In the genomic region with DNA sequence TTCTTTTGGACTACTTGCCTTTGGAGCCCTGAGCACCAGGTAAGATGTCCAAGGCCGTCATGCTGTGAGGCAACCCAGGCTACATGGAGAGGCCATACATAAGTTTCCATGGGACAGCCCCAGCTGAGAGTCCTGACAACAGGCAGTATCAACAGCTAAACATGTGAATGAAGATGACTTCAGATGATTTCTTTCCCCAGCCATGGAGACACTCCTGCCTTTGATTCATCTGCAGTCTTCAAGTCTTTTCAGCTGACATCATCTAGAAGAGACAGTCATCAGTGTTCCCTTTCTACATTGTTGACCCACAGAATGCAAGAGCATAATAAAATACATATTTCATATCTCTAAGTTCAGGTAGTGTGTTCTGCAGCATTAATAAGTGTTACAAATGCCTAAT, we compare ENCODE assay signal across 23 cellular contexts.
"Had no signal": no experiment of that assay in that cellular context is flagged by ENCODE, and none has a peak within 500 bp of the region (broad histone marks: within the 10 kb centered on the region; RNA-seq: fewer than 3 reads in every experiment).

No MANE protein-coding gene starts in this region.

- H3K4me1 Mint-ChIP-seq: endodermal cell; immature natural killer cell; stimulated activated naive B cell treated with anti-CD40 and anti-IgM and Interleukin-4, amounts not matched to agents 10 μg/mL and 1 μg/mL and 100 μg/mL, for 72 hours; stimulated activated naive CD8-positive, alpha-beta T cell treated with anti-CD3 and anti-CD28 coated beads, Interleukin-15, amount 100 ng/mL, for 72 hours had no signal

- H3K36me3 Mint-ChIP-seq: immature natural killer cell; stimulated activated naive B cell treated with anti-CD40 and anti-IgM and Interleukin-4, amounts not matched to agents 10 μg/mL and 1 μg/mL and 100 μg/mL, for 72 hours had no signal

- H2AFZ ChIP-seq: parathyroid adenoma had no signal

- H3K27me3 Mint-ChIP-seq: stimulated activated naive B cell treated with anti-CD40 and anti-IgM and Interleukin-4, amounts not matched to agents 10 μg/mL and 1 μg/mL and 100 μg/mL, for 72 hours; stimulated activated naive CD8-positive, alpha-beta T cell treated with anti-CD3 and anti-CD28 coated beads, Interleukin-15, amount 100 ng/mL, for 72 hours had no signal

- H3K4me3 Mint-ChIP-seq: endodermal cell; immature natural killer cell; natural killer cell treated with Interleukin-12 subunit alpha and Interleukin-12 subunit beta and Interleukin-15 and Interleukin-18, amount 100 ng/mL, for 72 hours; stimulated activated naive B cell treated with anti-CD40 and anti-IgM and Interleukin-4, amounts not matched to agents 10 μg/mL and 1 μg/mL and 100 μg/mL, for 72 hours; stimulated activated naive CD8-positive, alpha-beta T cell treated with anti-CD3 and anti-CD28 coated beads, Interleukin-15, amount 100 ng/mL, for 72 hours had no signal

- H3K36me3 ChIP-seq: gastroesophageal sphincter, left ventricle myocardium inferior, lower lobe of right lung, right lobe of liver, thoracic aorta, transverse colon had no signal

- H3K27ac Mint-ChIP-seq: endodermal cell; immature natural killer cell; natural killer cell treated with Interleukin-12 subunit alpha and Interleukin-12 subunit beta and Interleukin-15 and Interleukin-18, amount 100 ng/mL, for 72 hours; stimulated activated naive B cell treated with anti-CD40 and anti-IgM and Interleukin-4, amounts not matched to agents 10 μg/mL and 1 μg/mL and 100 μg/mL, for 72 hours; stimulated activated naive CD8-positive, alpha-beta T cell treated with anti-CD3 and anti-CD28 coated beads, Interleukin-15, amount 100 ng/mL, for 72 hours had no signal

- H3K9ac ChIP-seq: parathyroid adenoma had no signal

- ATAC-seq: gastroesophageal sphincter; left cardiac atrium; lower lobe of right lung; natural killer cell treated with Interleukin-12 subunit alpha and Interleukin-12 subunit beta and Interleukin-15 and Interleukin-18, amount 100 ng/mL, for 72 hours; psoas muscle; right lobe of liver; stimulated activated naive B cell treated with anti-CD40 and anti-IgM and Interleukin-4, amounts not matched to agents 10 μg/mL and 1 μg/mL and 100 μg/mL, for 72 hours; stimulated activated naive CD8-positive, alpha-beta T cell treated with anti-CD3 and anti-CD28 coated beads, Interleukin-15, amount 100 ng/mL, for 72 hours had no signal

- H3K27ac ChIP-seq: coronary artery, gastroesophageal sphincter, left ventricle myocardium inferior, lower lobe of right lung, parathyroid adenoma, psoas muscle, right lobe of liver, skin epidermis, thoracic aorta, transverse colon had no signal

- H3K4me3 ChIP-seq: coronary artery, gastroesophageal sphincter, left ventricle myocardium inferior, lower lobe of right lung, psoas muscle, right lobe of liver, skin epidermis, thoracic aorta, transverse colon had no signal

- H3K4me1 ChIP-seq: gastroesophageal sphincter, left ventricle myocardium inferior, lower lobe of right lung, parathyroid adenoma, psoas muscle, right lobe of liver, transverse colon had no signal

- DNase-seq: effector CD4-positive, alpha-beta T cell; endodermal cell; immature natural killer cell; left cardiac atrium; left ventricle myocardium inferior; lower lobe of right lung; mesenchymal stem cell; midbrain; occipital lobe; psoas muscle; retina; right lobe of liver; stimulated activated CD4-positive, alpha-beta T cell treated with anti-CD3 and anti-CD28 coated beads, Interleukin-2, amount 100 ng/mL, for 24 hours; stimulated activated CD4-positive, alpha-beta T cell treated with anti-CD3 and anti-CD28 coated beads, Interleukin-4, amount 100 ng/mL, for 4 hours; stimulated activated naive B cell treated with anti-CD40 and anti-IgM and Interleukin-4, amounts not matched to agents 10 μg/mL and 1 μg/mL and 100 μg/mL, for 72 hours; stimulated activated naive CD8-positive, alpha-beta T cell treated with anti-CD3 and anti-CD28 coated beads, Interleukin-15, amount 100 ng/mL, for 72 hours; transverse colon had no signal

- H3K9me3 ChIP-seq: lower lobe of right lung, psoas muscle, right lobe of liver, thoracic aorta, transverse colon had no signal

- H3K79me2 ChIP-seq: parathyroid adenoma had no signal

- H3K27me3 ChIP-seq: gastroesophageal sphincter, right lobe of liver, transverse colon had no signal
